ENCODE assay signal across 25 cellular contexts in genomic region chr11:44787981-44788380, GRCh38.
"Had no signal": no experiment of that assay in that cellular context is flagged by ENCODE, and none has a peak within 500 bp of the region (broad histone marks: within the 10 kb centered on the region; RNA-seq: fewer than 3 reads in every experiment).

No MANE protein-coding gene starts in this region.

- H3K27ac Mint-ChIP-seq: mesothelial cell of epicardium had no signal

- ATAC-seq: esophagus mucosa, gastroesophageal sphincter, heart left ventricle, left cardiac atrium, left lung, left ventricle myocardium superior, lower lobe of right lung, mucosa of descending colon had no signal

- H3K9me3 Mint-ChIP-seq: mesothelial cell of epicardium had no signal

- H3K4me3 ChIP-seq: coronary artery, dorsolateral prefrontal cortex, esophagus squamous epithelium, gastroesophageal sphincter, heart left ventricle, left lung, lower lobe of right lung, mucosa of descending colon had no signal

- DNase-seq: cerebellar nuclear complex; dermis blood vessel endothelial cell; dorsolateral prefrontal cortex; effector CD4-positive, alpha-beta T cell; effector memory CD4-positive, alpha-beta T cell; erythroblast; esophagus squamous epithelium; foreskin fibroblast; foreskin melanocyte; heart left ventricle; hippocampal formation; left cardiac atrium; left ventricle myocardium superior; mesenchymal stem cell; mucosa of descending colon had no signal

- H3K4me3 Mint-ChIP-seq: mesothelial cell of epicardium had no signal

- H3K27me3 ChIP-seq: esophagus squamous epithelium, gastroesophageal sphincter, heart left ventricle, left lung had no signal

- H3K9me3 ChIP-seq: esophagus squamous epithelium, gastroesophageal sphincter, heart left ventricle, left lung, lower lobe of right lung, mucosa of descending colon had no signal

- H3K36me3 ChIP-seq: esophagus squamous epithelium, gastroesophageal sphincter, left lung, lower lobe of right lung had no signal

- H3K4me1 ChIP-seq: left lung had no signal

- H3K27ac ChIP-seq: coronary artery, dorsolateral prefrontal cortex, epithelial cell of prostate, gastroesophageal sphincter, heart left ventricle, left lung, lower lobe of right lung had no signal

- H3K36me3 Mint-ChIP-seq: mesothelial cell of epicardium had no signal

- FAIRE-seq: colon, islet of Langerhans, keratinocyte had no signal
